In genomic region chr19:30105316-30105715, GRCh38 we compare ENCODE assay signal across 32 cellular contexts.
"Had no signal": no experiment of that assay in that cellular context is flagged by ENCODE, and none has a peak within 500 bp of the region (broad histone marks: within the 10 kb centered on the region; RNA-seq: fewer than 3 reads in every experiment).

No MANE protein-coding gene starts in this region.

- H3K9me3 ChIP-seq: adrenal gland, body of pancreas, esophagus squamous epithelium, gastroesophageal sphincter had no signal

- FAIRE-seq: colon, endothelial cell of umbilical vein had no signal

- H3K36me3 ChIP-seq: adrenal gland, esophagus squamous epithelium, gastroesophageal sphincter, WERI-Rb-1 had no signal

- DNase-seq: activated B cell treated with CpG ODN at 0.5 μM for 24 hours; activated CD4-positive, alpha-beta memory T cell treated with anti-CD3 and anti-CD28 coated beads for 36 hours; activated CD4-positive, alpha-beta T cell treated with anti-CD3 and anti-CD28 coated beads for 36 hours; activated CD4-positive, alpha-beta T cell treated with anti-CD3 and anti-CD28 coated beads, Interleukin-2, amount 10 ng/mL, durations not matched to agents 24 days and 14 days; activated CD8-positive, alpha-beta memory T cell treated with anti-CD3 and anti-CD28 coated beads, Interleukin-2, amount 10 ng/mL, durations not matched to agents 7 days and 5 days; activated CD8-positive, alpha-beta memory T cell treated with anti-CD3 and anti-CD28 coated beads, Interleukin-2, amount 50 U/mL, for 4 hours; activated CD8-positive, alpha-beta T cell treated with anti-CD3 and anti-CD28 coated beads, Interleukin-2, amount 10 ng/mL, durations not matched to agents 7 days and 5 days; activated effector memory CD4-positive, alpha-beta T cell treated with anti-CD3 and anti-CD28 coated beads, Interleukin-2, amount 50 U/mL, for 16 hours; activated naive CD4-positive, alpha-beta T cell treated with anti-CD3 and anti-CD28 coated beads for 36 hours; activated naive CD8-positive, alpha-beta T cell treated with anti-CD3 and anti-CD28 coated beads for 36 hours; activated naive CD8-positive, alpha-beta T cell treated with anti-CD3 and anti-CD28 coated beads, Interleukin-2, amount 50 U/mL, for 24 hours; activated T-cell treated with anti-CD3 and anti-CD28 coated beads, Interleukin-2, amount 50 U/mL, for 1 hour; activated T-cell treated with anti-CD3 and anti-CD28 coated beads, Interleukin-2, amount 50 U/mL, for 48 hours; adrenal gland; amygdala; body of pancreas; caudate nucleus; cortex of kidney; dermis blood vessel endothelial cell; effector CD4-positive, alpha-beta T cell; effector memory CD8-positive, alpha-beta T cell; esophagus squamous epithelium; foreskin melanocyte; T-helper 1 cell; T-helper 17 cell; T1000; WERI-Rb-1 had no signal

- ATAC-seq: activated CD4-positive, alpha-beta T cell treated with anti-CD3 and anti-CD28 coated beads for 36 hours; activated CD4-positive, CD25-positive, alpha-beta regulatory T cell treated with anti-CD3 and anti-CD28 coated beads, Interleukin-2, amount 50 U/mL, for 24 hours; activated CD8-positive, alpha-beta memory T cell treated with anti-CD3 and anti-CD28 coated beads, Interleukin-2, amount 10 ng/mL, durations not matched to agents 7 days and 5 days; activated CD8-positive, alpha-beta T cell treated with anti-CD3 and anti-CD28 coated beads, Interleukin-2, amount 10 ng/mL, durations not matched to agents 7 days and 5 days; activated naive CD8-positive, alpha-beta T cell treated with anti-CD3 and anti-CD28 coated beads, Interleukin-2, amount 50 U/mL, for 24 hours; body of pancreas; effector memory CD8-positive, alpha-beta T cell; gastroesophageal sphincter; T-helper 17 cell had no signal

- H3K27me3 ChIP-seq: adrenal gland, body of pancreas had no signal

- H3K27ac ChIP-seq: adrenal gland, body of pancreas, epithelial cell of prostate, esophagus squamous epithelium, gastroesophageal sphincter, WERI-Rb-1 had no signal

- H3K4me1 ChIP-seq: adrenal gland, body of pancreas, esophagus squamous epithelium, gastroesophageal sphincter had no signal

- H3K4me3 ChIP-seq: adrenal gland, body of pancreas, esophagus squamous epithelium, gastroesophageal sphincter had no signal
